ENCODE assay signal across 9 cellular contexts in the genomic region with DNA sequence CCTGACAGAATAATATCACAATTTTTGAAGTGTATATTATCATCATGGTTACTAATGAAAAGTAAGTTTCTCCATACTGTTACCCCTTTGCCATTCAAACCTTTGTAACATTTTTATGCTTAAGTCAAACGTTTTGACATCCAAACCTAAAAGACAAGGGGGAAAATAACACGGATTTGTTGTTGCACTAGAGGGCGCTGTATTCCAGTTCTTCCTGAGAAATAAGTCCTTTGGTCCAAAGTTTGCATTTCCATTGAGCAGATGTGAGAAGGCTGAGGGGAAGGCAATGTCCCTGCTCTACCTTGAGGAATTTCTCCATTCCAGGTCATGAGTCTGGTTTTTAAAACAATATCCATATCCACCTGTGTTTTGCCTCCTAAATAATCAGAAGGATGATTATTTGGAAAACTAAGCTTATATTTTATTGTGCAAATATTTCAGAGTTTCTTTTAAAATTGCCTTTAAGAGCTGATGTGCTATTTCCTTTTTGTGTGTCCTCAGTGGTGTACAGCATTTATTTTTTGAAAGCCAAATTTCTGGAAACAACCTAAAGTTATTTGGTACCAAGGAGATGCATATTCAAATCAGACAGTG. TPM values are rescaled to one million over a fixed set of nuclear protein-coding genes. Genes with fewer than 3 reads are reported as not detected.
DNase-seq lines count a peak whose midpoint lies in the region; ATAC-seq and TF ChIP-seq lines count a peak whose summit lies in the region.
"Had no signal": no experiment of that assay in that cellular context is flagged by ENCODE, and none has a peak within 500 bp of the region (broad histone marks: within the 10 kb centered on the region; RNA-seq: fewer than 3 reads in every experiment).

No MANE protein-coding gene starts in this region.

- H3K27ac ChIP-seq in psoas muscle, result no peak overlapping the region

- in situ Hi-C loops in Caki2 (cut with HindIII; ENCODE audit: low pct_unique_long_range_greater_than_20kb, low sequenced_read_pairs), result no loop called here

- no peaks in the 10 kb centered on the region for H3K4me1 ChIP-seq in psoas muscle

- 0 to 1% (median 0%) methylated on average over 3 of the region's 3 CpGs for WGBS in psoas muscle, 3 donors

- H3K36me3 ChIP-seq in H7 (replicated peaks; ENCODE audit: control insufficient read depth, insufficient read depth, low read length) (no peaks in the 10 kb centered on the region), psoas muscle (ENCODE audit: insufficient read depth in 1 of 2, low read depth in 1 of 2) (no peaks in the 10 kb centered on the region)

- H3K27me3 ChIP-seq in H7 (ENCODE audit: control insufficient read depth, insufficient read depth, low read length) (no peaks in the 10 kb centered on the region), psoas muscle (ENCODE audit: insufficient read depth in 3 of 3, low read length in 2 of 3) (no peaks in the 10 kb centered on the region)

- ATAC-seq in psoas muscle (peak in 3 of 4 donors; percentile 56 to 73 (median 64)), HG02885 (IDR thresholded peaks at IDR 0.05; ENCODE audit: poor library complexity, unreplicated experiment) (no peak)

- intact Hi-C loops in psoas muscle (cut with DNase I), result loop anchor here (1.0 to 5.0 kb wide), 6 partner anchors 117 to 267 kb away; no protein-coding TSS in a partner anchor

- H3K4me3 ChIP-seq in H7 (ENCODE audit: insufficient read depth, low read depth, low read length), result no peak overlapping the region
- H3K4me3 ChIP-seq in psoas muscle, result no peak overlapping the region

- no peaks in the 10 kb centered on the region for H3K9me3 ChIP-seq in psoas muscle

- peak; percentile 47 for DNase-seq in Caki2 (ENCODE audit: low read depth)
- DNase-seq in H7, result peak; percentile 56
- peak; percentile 50 for DNase-seq in NCI-H226
- peak; percentile 12 to 26 for DNase-seq in activated CD4-positive, alpha-beta T cell treated with anti-CD3 and anti-CD28 coated beads, Interleukin-2, amount 50 U/mL, for 48 hours
- DNase-seq in glomerular endothelial cell (ENCODE audit: extremely low read depth, low read depth, low spot score), result peak; percentile 71
- DNase-seq in psoas muscle, result no peak
- no peak for DNase-seq in activated effector memory CD4-positive, alpha-beta T cell treated with Interleukin-2 at 50 U/mL for 16 hours

- peak; percentile 74 for TF ChIP-seq CTCF in psoas muscle (IDR thresholded peaks at IDR 0.05)

RNA-seq across cellular contexts. Expression of a gene that starts 9.7 kb away (rescaled TPM):
- total RNA-seq in Caki2 (2014; rRNA removed; shearing (Covaris generic); ENCODE audit: low replicate concordance), result not detected in 2 replicates
- not detected in 2 replicates for total RNA-seq in H7 (2014; rRNA removed; shearing (Covaris generic))
- not detected in 2 replicates for total RNA-seq in glomerular endothelial cell
- not detected for total RNA-seq in psoas muscle
- not detected for polyA plus RNA-seq in psoas muscle
- total RNA-seq: T-helper 2 cell treated with Interferon-gamma antibody and Interleukin-4, amounts not matched to agents 100 ng/mL and 5 ng/mL, for 36 hours had no signal

RNA-seq across cellular contexts. Expression of a gene that starts 49.4 kb away (rescaled TPM):
- not detected in 2 replicates for total RNA-seq in Caki2 (2014; rRNA removed; shearing (Covaris generic); ENCODE audit: low replicate concordance)
- total RNA-seq in H7 (2014; rRNA removed; shearing (Covaris generic)), result not detected in 2 replicates
- total RNA-seq in glomerular endothelial cell (not detected in 2 replicates), psoas muscle (not detected)
- polyA plus RNA-seq in psoas muscle, result not detected

Comparison
In these comparisons a context has a peak if more than half of its experiments do, and no peak if none do; other contexts are left out.
1. DNase-seq: peak in Caki2 (single experiment), H7 (single experiment), NCI-H226 (single experiment), activated CD4-positive, alpha-beta T cell treated with anti-CD3 and anti-CD28 coated beads, Interleukin-2, amount 50 U/mL, for 48 hours (2 of 2) and glomerular endothelial cell (single experiment); none in psoas muscle (0 of 2) and activated effector memory CD4-positive, alpha-beta T cell treated with Interleukin-2 at 50 U/mL for 16 hours (single experiment).